In genomic region chr1:45929257-45929687, GRCh38 we compare ENCODE assay signal across 9 cellular contexts.
DNase-seq lines count a peak whose midpoint lies in the region; ATAC-seq and TF ChIP-seq lines count a peak whose summit lies in the region.
"Had no signal": no experiment of that assay in that cellular context is flagged by ENCODE, and none has a peak within 500 bp of the region (broad histone marks: within the 10 kb centered on the region; RNA-seq: fewer than 3 reads in every experiment).

No MANE protein-coding gene starts in this region.

- H3K36me3 ChIP-seq in BLaER1, result no peaks in the 10 kb centered on the region
- no peaks in the 10 kb centered on the region for H3K36me3 ChIP-seq in HUES6 (ENCODE audit: control insufficient read depth, insufficient read depth, low read length)
- no peaks in the 10 kb centered on the region for H3K36me3 ChIP-seq in WERI-Rb-1

- no peaks in the 10 kb centered on the region for H4K20me1 ChIP-seq in BLaER1

- intact Hi-C loops in dorsolateral prefrontal cortex (cut with DNase I), result no loop called here

- H3K27ac ChIP-seq in BLaER1, result no peak overlapping the region
- H3K27ac ChIP-seq in HUES6 (ENCODE audit: low read depth, low read length), result peak overlapping the region; percentile 67; the same call in 1 of the 2 replicates
- H3K27ac ChIP-seq in WERI-Rb-1, result peak overlapping the region; percentile 68
- H3K27ac ChIP-seq in dorsolateral prefrontal cortex, result peak overlapping the region in 1 of 59 donors; percentile 10

- peak overlapping the region; percentile 26 for H3K4me2 ChIP-seq in BLaER1

- ATAC-seq in HG02610 (IDR thresholded peaks at IDR 0.05; ENCODE audit: unreplicated experiment) (no peak), GM18519 (IDR thresholded peaks at IDR 0.05; ENCODE audit: low FRiP score, unreplicated experiment) (no peak)
- ATAC-seq: activated T-cell treated with anti-CD3 and anti-CD28 coated beads, Interleukin-2, amount 50 U/mL, for 4 hours had no signal

- H3K4me3 ChIP-seq in BLaER1 (no peak overlapping the region), HUES6 (ENCODE audit: low read depth, low read length) (no peak overlapping the region), WERI-Rb-1 (ENCODE audit: low read depth, low read length) (no peak overlapping the region; the same call in 1 of the 2 replicates), dorsolateral prefrontal cortex (no peak overlapping the region)

- H3K4me1 ChIP-seq in BLaER1, result peaks cover 24% of the 10 kb centered on the region
- H3K4me1 ChIP-seq in HUES6 (ENCODE audit: control insufficient read depth, insufficient read depth, low read length), result peaks cover 57% of the 10 kb centered on the region

- TF ChIP-seq CTCF in WERI-Rb-1 (IDR thresholded peaks at IDR 0.05; ENCODE audit: low read depth, low read length) (no peak), dorsolateral prefrontal cortex (IDR thresholded peaks at IDR 0.05 in 54 of 56, conservative IDR thresholded peaks at IDR 0.05 in 2 of 56; ENCODE audit: low read depth in 1 of 56, partially characterized antibody in 56 of 56) (no peak)

- DNase-seq in WERI-Rb-1, result peak; percentile 57
- peak; percentile 33 for DNase-seq in iPS-NIHi11 (ENCODE audit: low spot score)
- no peak for DNase-seq in HPDE6-E6E7 (ENCODE audit: extremely low spot score)
- DNase-seq in dorsolateral prefrontal cortex, result no peak
- DNase-seq: activated T-cell treated with anti-CD3 and anti-CD28 coated beads, Interleukin-2, amount 50 U/mL, for 4 hours had no signal

- H3K9me3 ChIP-seq in BLaER1, result peaks cover 2% of the 10 kb centered on the region; the same call in 1 of the 2 replicates
- no peaks in the 10 kb centered on the region for H3K9me3 ChIP-seq in HUES6 (ENCODE audit: control insufficient read depth, insufficient read depth, low read depth, low read length)
- H3K9me3 ChIP-seq in WERI-Rb-1 (ENCODE audit: severe bottlenecking), result no peaks in the 10 kb centered on the region

- H3K9ac ChIP-seq in BLaER1 (no peak overlapping the region), HUES6 (ENCODE audit: low read length) (peak overlapping the region; percentile 43)

- H3K27me3 ChIP-seq in BLaER1, result no peaks in the 10 kb centered on the region
- no peaks in the 10 kb centered on the region for H3K27me3 ChIP-seq in HUES6 (ENCODE audit: control insufficient read depth, insufficient read depth, low read length)
- H3K27me3 ChIP-seq in WERI-Rb-1 (ENCODE audit: insufficient read depth, low read depth, severe bottlenecking), result no peaks in the 10 kb centered on the region
- H3K27me3 ChIP-seq in dorsolateral prefrontal cortex, result no peaks in the 10 kb centered on the region

Comparison
In these comparisons a context has a peak if more than half of its experiments do, and no peak if none do; other contexts are left out.
1. DNase-seq: peak in WERI-Rb-1 (single experiment) and iPS-NIHi11 (single experiment); none in HPDE6-E6E7 (single experiment) and dorsolateral prefrontal cortex (0 of 10).